Comparison of ENCODE assay signal across 8 cellular contexts in the genomic region with DNA sequence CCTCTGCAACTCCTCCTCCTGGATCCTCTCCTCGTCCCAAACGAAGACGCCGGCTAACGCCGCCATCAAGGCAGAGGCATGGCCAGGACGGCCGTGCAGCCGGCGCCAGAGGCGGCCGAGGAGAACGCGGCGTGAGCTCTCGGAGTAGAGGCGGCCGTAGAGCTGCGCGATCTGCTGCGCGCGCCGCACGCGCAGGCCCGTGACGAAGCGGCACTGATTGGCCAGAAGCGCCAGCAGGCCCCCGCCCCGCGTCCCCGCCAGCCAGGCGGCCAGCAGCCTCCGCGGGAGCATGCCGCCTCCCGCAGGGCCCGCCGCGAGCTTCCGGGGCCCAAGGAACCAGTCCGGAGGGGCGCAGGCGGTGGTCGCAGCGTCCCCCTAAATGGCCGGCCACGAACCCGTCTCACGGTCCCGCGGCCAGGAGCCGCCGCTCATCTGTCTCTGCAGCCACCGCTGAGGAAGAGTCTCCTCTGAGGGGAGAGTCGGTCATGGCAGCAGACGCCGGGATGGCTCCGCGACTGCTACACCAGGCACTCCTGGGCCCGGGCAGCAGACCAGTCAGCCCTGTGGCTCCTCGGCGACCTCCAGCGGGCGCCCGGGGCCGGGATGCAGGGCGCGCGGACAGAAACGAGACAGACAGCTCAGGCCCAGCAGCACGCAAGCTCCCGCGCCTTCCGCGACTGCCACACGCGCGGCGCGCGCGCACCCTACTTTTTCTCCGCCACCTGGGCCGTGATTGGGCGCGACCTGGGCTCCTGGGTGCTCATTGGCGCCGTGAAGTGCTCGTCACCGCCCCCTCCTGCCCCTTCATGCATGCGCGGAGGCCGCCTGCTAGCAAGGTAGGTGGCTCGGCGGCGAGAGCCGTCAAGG. TPM values are rescaled to one million over a fixed set of nuclear protein-coding genes. Genes with fewer than 3 reads are reported as not detected.
DNase-seq lines count a peak whose midpoint lies in the region; ATAC-seq and TF ChIP-seq lines count a peak whose summit lies in the region.

A gene with protein sequence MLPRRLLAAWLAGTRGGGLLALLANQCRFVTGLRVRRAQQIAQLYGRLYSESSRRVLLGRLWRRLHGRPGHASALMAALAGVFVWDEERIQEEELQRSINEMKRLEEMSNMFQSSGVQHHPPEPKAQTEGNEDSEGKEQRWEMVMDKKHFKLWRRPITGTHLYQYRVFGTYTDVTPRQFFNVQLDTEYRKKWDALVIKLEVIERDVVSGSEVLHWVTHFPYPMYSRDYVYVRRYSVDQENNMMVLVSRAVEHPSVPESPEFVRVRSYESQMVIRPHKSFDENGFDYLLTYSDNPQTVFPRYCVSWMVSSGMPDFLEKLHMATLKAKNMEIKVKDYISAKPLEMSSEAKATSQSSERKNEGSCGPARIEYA (minus strand): TSS at position 684 of the 867 bp plus-strand sequence. CDS start 393 bp downstream, at position 291.

- peak; percentile 92 for TF ChIP-seq POLR2A in prostate gland (IDR thresholded peaks at IDR 0.05)

- H3K27ac Mint-ChIP-seq in T-helper 17 cell: peak within 1 kb of the TSS; percentile 95

- H3K4me1 ChIP-seq in left ventricle myocardium inferior (peaks cover 63% of the 10 kb centered on the region), prostate gland (replicated peaks) (peaks cover 12% of the 10 kb centered on the region), urinary bladder (ENCODE audit: insufficient read depth) (peaks cover 5% of the 10 kb centered on the region)

- H3K9me3 ChIP-seq in T-helper 17 cell (ENCODE audit: control insufficient read depth, low read length, poor library complexity, severe bottlenecking) (no peaks in the 10 kb centered on the region), left ventricle myocardium inferior (replicated peaks) (no peaks in the 10 kb centered on the region), prostate gland (no peaks in the 10 kb centered on the region)

- H3K36me3 ChIP-seq in left ventricle myocardium inferior (no peaks in the 10 kb centered on the region), prostate gland (no peaks in the 10 kb centered on the region), urinary bladder (ENCODE audit: insufficient read depth) (no peaks in the 10 kb centered on the region)

- H3K27me3 Mint-ChIP-seq in T-helper 17 cell: no peaks in the 10 kb centered on the region

- H3K4me3 ChIP-seq in left ventricle myocardium inferior: peak within 1 kb of the TSS; percentile 85
- H3K4me3 ChIP-seq in prostate gland: peak within 1 kb of the TSS; percentile 92 to 97
- peak within 1 kb of the TSS; percentile 94 for H3K4me3 ChIP-seq in urinary bladder (ENCODE audit: low read depth, low read length)

- H3K36me3 Mint-ChIP-seq in T-helper 17 cell (ENCODE audit: low read depth): peaks cover 4% of the 10 kb centered on the region

- H3K27me3 ChIP-seq in left ventricle myocardium inferior (ENCODE audit: low read depth) (no peaks in the 10 kb centered on the region), prostate gland (replicated peaks; ENCODE audit: insufficient read depth) (no peaks in the 10 kb centered on the region)

- WGBS in prostate gland: 0% methylated on average over 52 of the region's 100 CpGs
- WGBS in urinary bladder: under 1% methylated on average over 100 of the region's 100 CpGs

- H3K4me3 Mint-ChIP-seq in T-helper 17 cell: peak within 1 kb of the TSS; percentile 98

- TF ChIP-seq CTCF in GM13977 (IDR thresholded peaks at IDR 0.05; ENCODE audit: extremely low read depth, insufficient read depth, missing control alignments) (peak; percentile 14), left ventricle myocardium inferior (IDR thresholded peaks at IDR 0.05; ENCODE audit: borderline replicate concordance) (peak; percentile 36), prostate gland (IDR thresholded peaks at IDR 0.05) (peak; percentile 8 to 36 (median 18))

- in situ Hi-C loops in GM13977 (cut with MboI; ENCODE audit: low pct_unique_long_range_greater_than_20kb, low sequenced_read_pairs, unreplicated experiment): no loop called here

- H3K27ac ChIP-seq in left ventricle myocardium inferior (replicated peaks): peak within 1 kb of the TSS; percentile 99
- peak within 1 kb of the TSS; percentile 91 to 93 for H3K27ac ChIP-seq in prostate gland
- peak within 1 kb of the TSS; percentile 86 for H3K27ac ChIP-seq in urinary bladder (ENCODE audit: low read depth)

- peaks cover 38% of the 10 kb centered on the region for H3K4me1 Mint-ChIP-seq in T-helper 17 cell

- intact Hi-C loops in left ventricle myocardium inferior (cut with micrococcal nuclease): no loop called here
- intact Hi-C loops in prostate gland (cut with DNase I): loop anchor here (2.0 to 10.0 kb wide), 2 partner anchors 56 to 326 kb away; partner anchors contain the start of genes ARID5A and TMEM127

- peak; percentile 87 for ATAC-seq in HG02884 (IDR thresholded peaks at IDR 0.05; ENCODE audit: unreplicated experiment)
- ATAC-seq in T-helper 17 cell: peak; percentile 88

- peak; percentile 95 for DNase-seq in GM13977 (ENCODE audit: low spot score)
- peak; percentile 94 for DNase-seq in NCI-H1694 treated with DMSO at 0.1 percent for 48 hours (lab: John Stamatoyannopoulos, UW)
- peak; percentile 92 to 94 (median 93) for DNase-seq in T-helper 17 cell
- peak; percentile 85 to 98 (median 94) for DNase-seq in amygdala (lab: John Stamatoyannopoulos, UW)
- DNase-seq in left ventricle myocardium inferior: peak; percentile 100
- peak; percentile 98 for DNase-seq in prostate gland (ENCODE audit: low spot score)

RNA-seq across cellular contexts. Expression of the gene that starts here (rescaled TPM):
- total RNA-seq in T-helper 17 cell: 10 to 100 TPM; 59.2 to 72.6 TPM
- 174 TPM for total RNA-seq in left ventricle myocardium inferior
- 100 to 1,000 TPM in 1 of 2 donors, 10 to 100 TPM in 1; 93.1 to 141 TPM for total RNA-seq in prostate gland
- 80.7 TPM for total RNA-seq in urinary bladder
- 49.4 TPM for polyA plus RNA-seq in urinary bladder

Comparison
In these comparisons a context has a peak if more than half of its experiments do, and no peak if none do; other contexts are left out.
1. Peak in every context shown above with its lines: DNase-seq, ATAC-seq, H3K4me3 ChIP-seq and H3K27ac ChIP-seq.